ENCODE assay signal across 1 cellular context in the genomic region with DNA sequence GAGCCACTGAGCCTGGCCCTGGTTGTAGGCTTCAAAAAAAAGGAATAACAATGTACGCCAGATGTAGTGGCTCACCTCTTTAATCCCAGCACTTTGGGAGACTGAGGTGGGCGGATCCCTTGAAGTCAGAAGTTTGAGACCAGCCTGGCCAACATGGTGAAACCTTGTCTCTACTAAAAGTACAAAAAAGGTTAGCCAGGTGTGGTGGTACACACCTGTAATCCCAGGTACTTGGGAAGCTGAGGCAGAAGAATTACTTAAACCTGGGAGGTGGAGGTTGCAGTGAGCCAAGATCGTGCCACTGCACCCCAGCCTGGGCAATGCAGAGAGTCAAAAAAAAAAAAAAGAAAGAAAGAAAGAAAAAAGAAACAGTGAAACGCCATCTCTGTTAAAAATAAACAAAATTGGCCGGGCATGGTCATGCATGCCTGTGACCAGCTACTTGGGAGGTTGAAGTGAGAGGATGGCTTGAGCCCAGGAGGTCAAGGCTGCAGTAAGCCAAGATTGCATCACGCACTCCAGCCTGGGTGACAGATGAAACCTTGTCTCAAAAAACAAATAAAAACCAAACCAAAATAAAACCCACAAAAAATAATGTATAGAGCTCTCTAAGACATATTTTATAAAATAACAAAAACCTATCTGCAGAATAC.
TF ChIP-seq lines count a peak whose summit lies in the region.

No MANE protein-coding gene starts in this region.

TF ChIP-seq in HepG2, 621 proteins besides CTCF, POLR2A, EP300 and RAD21 (continues in another document):
- 0 out of 2 replicates have a peak, but pooled peaks have one; percentile 31 for TF ChIP-seq ZBTB20 (CRISPR knock-in tag; IDR thresholded peaks at IDR 0.05; ENCODE audit: borderline replicate concordance, low read depth)
- TF ChIP-seq, protein P1, sequence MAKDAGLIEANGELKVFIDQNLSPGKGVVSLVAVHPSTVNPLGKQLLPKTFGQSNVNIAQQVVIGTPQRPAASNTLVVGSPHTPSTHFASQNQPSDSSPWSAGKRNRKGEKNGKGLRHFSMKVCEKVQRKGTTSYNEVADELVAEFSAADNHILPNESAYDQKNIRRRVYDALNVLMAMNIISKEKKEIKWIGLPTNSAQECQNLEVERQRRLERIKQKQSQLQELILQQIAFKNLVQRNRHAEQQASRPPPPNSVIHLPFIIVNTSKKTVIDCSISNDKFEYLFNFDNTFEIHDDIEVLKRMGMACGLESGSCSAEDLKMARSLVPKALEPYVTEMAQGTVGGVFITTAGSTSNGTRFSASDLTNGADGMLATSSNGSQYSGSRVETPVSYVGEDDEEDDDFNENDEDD (CRISPR knock-in tag; IDR thresholded peaks at IDR 0.05; ENCODE audit: borderline replicate concordance): no peak
- no peak for TF ChIP-seq KLF11 (CRISPR knock-in tag; IDR thresholded peaks at IDR 0.05)
- no peak for TF ChIP-seq SUZ12 (IDR thresholded peaks at IDR 0.05; ENCODE audit: low read depth, low read length)
- TF ChIP-seq, protein P2, sequence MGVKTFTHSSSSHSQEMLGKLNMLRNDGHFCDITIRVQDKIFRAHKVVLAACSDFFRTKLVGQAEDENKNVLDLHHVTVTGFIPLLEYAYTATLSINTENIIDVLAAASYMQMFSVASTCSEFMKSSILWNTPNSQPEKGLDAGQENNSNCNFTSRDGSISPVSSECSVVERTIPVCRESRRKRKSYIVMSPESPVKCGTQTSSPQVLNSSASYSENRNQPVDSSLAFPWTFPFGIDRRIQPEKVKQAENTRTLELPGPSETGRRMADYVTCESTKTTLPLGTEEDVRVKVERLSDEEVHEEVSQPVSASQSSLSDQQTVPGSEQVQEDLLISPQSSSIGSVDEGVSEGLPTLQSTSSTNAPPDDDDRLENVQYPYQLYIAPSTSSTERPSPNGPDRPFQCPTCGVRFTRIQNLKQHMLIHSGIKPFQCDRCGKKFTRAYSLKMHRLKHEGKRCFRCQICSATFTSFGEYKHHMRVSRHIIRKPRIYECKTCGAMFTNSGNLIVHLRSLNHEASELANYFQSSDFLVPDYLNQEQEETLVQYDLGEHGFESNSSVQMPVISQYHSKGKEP (CRISPR knock-in tag; IDR thresholded peaks at IDR 0.05): no peak
- TF ChIP-seq MAZ (IDR thresholded peaks at IDR 0.05; ENCODE audit: borderline replicate concordance, low read depth, low read length): no peak
- no peak for TF ChIP-seq MAZ (CRISPR knock-in tag; IDR thresholded peaks at IDR 0.05; ENCODE audit: low read depth)
- TF ChIP-seq KDM5A (IDR thresholded peaks at IDR 0.05; ENCODE audit: borderline replicate concordance, low read length): no peak
- TF ChIP-seq HNRNPK (IDR thresholded peaks at IDR 0.05; ENCODE audit: low read depth, low read length, poor library complexity, severe bottlenecking): no peak
- TF ChIP-seq NFKB2 (CRISPR knock-in tag; IDR thresholded peaks at IDR 0.05; ENCODE audit: borderline replicate concordance): no peak
- TF ChIP-seq BRCA1 (CRISPR knock-in tag; IDR thresholded peaks at IDR 0.05): no peak
- TF ChIP-seq, protein P3, sequence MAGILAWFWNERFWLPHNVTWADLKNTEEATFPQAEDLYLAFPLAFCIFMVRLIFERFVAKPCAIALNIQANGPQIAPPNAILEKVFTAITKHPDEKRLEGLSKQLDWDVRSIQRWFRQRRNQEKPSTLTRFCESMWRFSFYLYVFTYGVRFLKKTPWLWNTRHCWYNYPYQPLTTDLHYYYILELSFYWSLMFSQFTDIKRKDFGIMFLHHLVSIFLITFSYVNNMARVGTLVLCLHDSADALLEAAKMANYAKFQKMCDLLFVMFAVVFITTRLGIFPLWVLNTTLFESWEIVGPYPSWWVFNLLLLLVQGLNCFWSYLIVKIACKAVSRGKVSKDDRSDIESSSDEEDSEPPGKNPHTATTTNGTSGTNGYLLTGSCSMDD (CRISPR knock-in tag; IDR thresholded peaks at IDR 0.05): no peak
- TF ChIP-seq, protein P4, sequence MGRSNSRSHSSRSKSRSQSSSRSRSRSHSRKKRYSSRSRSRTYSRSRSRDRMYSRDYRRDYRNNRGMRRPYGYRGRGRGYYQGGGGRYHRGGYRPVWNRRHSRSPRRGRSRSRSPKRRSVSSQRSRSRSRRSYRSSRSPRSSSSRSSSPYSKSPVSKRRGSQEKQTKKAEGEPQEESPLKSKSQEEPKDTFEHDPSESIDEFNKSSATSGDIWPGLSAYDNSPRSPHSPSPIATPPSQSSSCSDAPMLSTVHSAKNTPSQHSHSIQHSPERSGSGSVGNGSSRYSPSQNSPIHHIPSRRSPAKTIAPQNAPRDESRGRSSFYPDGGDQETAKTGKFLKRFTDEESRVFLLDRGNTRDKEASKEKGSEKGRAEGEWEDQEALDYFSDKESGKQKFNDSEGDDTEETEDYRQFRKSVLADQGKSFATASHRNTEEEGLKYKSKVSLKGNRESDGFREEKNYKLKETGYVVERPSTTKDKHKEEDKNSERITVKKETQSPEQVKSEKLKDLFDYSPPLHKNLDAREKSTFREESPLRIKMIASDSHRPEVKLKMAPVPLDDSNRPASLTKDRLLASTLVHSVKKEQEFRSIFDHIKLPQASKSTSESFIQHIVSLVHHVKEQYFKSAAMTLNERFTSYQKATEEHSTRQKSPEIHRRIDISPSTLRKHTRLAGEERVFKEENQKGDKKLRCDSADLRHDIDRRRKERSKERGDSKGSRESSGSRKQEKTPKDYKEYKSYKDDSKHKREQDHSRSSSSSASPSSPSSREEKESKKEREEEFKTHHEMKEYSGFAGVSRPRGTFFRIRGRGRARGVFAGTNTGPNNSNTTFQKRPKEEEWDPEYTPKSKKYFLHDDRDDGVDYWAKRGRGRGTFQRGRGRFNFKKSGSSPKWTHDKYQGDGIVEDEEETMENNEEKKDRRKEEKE (IDR thresholded peaks at IDR 0.05): no peak
- no peak for TF ChIP-seq ZNF431 (CRISPR knock-in tag; IDR thresholded peaks at IDR 0.05; ENCODE audit: borderline replicate concordance, low read depth)
- TF ChIP-seq ZNF256 (CRISPR knock-in tag; conservative IDR thresholded peaks at IDR 0.05): no peak
- TF ChIP-seq, protein P5, sequence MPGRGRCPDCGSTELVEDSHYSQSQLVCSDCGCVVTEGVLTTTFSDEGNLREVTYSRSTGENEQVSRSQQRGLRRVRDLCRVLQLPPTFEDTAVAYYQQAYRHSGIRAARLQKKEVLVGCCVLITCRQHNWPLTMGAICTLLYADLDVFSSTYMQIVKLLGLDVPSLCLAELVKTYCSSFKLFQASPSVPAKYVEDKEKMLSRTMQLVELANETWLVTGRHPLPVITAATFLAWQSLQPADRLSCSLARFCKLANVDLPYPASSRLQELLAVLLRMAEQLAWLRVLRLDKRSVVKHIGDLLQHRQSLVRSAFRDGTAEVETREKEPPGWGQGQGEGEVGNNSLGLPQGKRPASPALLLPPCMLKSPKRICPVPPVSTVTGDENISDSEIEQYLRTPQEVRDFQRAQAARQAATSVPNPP (CRISPR knock-in tag; IDR thresholded peaks at IDR 0.05): no peak
- 0 out of 2 replicates have a peak, but pooled peaks have one; percentile 33 for TF ChIP-seq ZNF350 (CRISPR knock-in tag; IDR thresholded peaks at IDR 0.05; ENCODE audit: borderline replicate concordance, low read depth)
- TF ChIP-seq POLR2AphosphoS2 (IDR thresholded peaks at IDR 0.05; ENCODE audit: low read depth, low read length): no peak
- no peak for TF ChIP-seq ZFP1 (CRISPR knock-in tag; IDR thresholded peaks at IDR 0.05)
- no peak for TF ChIP-seq ZNF878 (CRISPR knock-in tag; IDR thresholded peaks at IDR 0.05)
- peak; percentile 78 to 92 for TF ChIP-seq NR2F1 (CRISPR knock-in tag; IDR thresholded peaks at IDR 0.05)
- no peak for TF ChIP-seq U2AF1 (optimal IDR thresholded peaks at IDR 0.05; ENCODE audit: low read depth, low read length)
- TF ChIP-seq, protein P6, sequence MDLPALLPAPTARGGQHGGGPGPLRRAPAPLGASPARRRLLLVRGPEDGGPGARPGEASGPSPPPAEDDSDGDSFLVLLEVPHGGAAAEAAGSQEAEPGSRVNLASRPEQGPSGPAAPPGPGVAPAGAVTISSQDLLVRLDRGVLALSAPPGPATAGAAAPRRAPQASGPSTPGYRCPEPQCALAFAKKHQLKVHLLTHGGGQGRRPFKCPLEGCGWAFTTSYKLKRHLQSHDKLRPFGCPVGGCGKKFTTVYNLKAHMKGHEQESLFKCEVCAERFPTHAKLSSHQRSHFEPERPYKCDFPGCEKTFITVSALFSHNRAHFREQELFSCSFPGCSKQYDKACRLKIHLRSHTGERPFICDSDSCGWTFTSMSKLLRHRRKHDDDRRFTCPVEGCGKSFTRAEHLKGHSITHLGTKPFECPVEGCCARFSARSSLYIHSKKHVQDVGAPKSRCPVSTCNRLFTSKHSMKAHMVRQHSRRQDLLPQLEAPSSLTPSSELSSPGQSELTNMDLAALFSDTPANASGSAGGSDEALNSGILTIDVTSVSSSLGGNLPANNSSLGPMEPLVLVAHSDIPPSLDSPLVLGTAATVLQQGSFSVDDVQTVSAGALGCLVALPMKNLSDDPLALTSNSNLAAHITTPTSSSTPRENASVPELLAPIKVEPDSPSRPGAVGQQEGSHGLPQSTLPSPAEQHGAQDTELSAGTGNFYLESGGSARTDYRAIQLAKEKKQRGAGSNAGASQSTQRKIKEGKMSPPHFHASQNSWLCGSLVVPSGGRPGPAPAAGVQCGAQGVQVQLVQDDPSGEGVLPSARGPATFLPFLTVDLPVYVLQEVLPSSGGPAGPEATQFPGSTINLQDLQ (CRISPR knock-in tag; IDR thresholded peaks at IDR 0.05): no peak
- no peak for TF ChIP-seq CAMTA2 (CRISPR knock-in tag; IDR thresholded peaks at IDR 0.05; ENCODE audit: borderline replicate concordance)
- no peak for TF ChIP-seq MYNN (CRISPR knock-in tag; IDR thresholded peaks at IDR 0.05; ENCODE audit: low read depth)
- TF ChIP-seq GATAD1 (CRISPR knock-in tag; IDR thresholded peaks at IDR 0.05): no peak
- TF ChIP-seq ZEB1 (IDR thresholded peaks at IDR 0.05; ENCODE audit: insufficient replicate concordance, low read depth): peak; percentile 92
- TF ChIP-seq, protein P7, sequence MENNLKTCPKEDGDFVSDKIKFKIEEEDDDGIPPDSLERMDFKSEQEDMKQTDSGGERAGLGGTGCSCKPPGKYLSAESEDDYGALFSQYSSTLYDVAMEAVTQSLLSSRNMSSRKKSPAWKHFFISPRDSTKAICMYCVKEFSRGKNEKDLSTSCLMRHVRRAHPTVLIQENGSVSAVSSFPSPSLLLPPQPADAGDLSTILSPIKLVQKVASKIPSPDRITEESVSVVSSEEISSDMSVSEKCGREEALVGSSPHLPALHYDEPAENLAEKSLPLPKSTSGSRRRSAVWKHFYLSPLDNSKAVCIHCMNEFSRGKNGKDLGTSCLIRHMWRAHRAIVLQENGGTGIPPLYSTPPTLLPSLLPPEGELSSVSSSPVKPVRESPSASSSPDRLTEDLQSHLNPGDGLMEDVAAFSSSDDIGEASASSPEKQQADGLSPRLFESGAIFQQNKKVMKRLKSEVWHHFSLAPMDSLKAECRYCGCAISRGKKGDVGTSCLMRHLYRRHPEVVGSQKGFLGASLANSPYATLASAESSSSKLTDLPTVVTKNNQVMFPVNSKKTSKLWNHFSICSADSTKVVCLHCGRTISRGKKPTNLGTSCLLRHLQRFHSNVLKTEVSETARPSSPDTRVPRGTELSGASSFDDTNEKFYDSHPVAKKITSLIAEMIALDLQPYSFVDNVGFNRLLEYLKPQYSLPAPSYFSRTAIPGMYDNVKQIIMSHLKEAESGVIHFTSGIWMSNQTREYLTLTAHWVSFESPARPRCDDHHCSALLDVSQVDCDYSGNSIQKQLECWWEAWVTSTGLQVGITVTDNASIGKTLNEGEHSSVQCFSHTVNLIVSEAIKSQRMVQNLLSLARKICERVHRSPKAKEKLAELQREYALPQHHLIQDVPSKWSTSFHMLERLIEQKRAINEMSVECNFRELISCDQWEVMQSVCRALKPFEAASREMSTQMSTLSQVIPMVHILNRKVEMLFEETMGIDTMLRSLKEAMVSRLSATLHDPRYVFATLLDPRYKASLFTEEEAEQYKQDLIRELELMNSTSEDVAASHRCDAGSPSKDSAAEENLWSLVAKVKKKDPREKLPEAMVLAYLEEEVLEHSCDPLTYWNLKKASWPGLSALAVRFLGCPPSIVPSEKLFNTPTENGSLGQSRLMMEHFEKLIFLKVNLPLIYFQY (CRISPR knock-in tag; IDR thresholded peaks at IDR 0.05; ENCODE audit: borderline replicate concordance): no peak
- no peak for TF ChIP-seq ZNF251 (CRISPR knock-in tag; IDR thresholded peaks at IDR 0.05)
- 0 out of 2 replicates have a peak, but pooled peaks have one; percentile 35 for TF ChIP-seq ONECUT2 (CRISPR knock-in tag; IDR thresholded peaks at IDR 0.05)
- TF ChIP-seq ZNF781 (CRISPR knock-in tag; IDR thresholded peaks at IDR 0.05; ENCODE audit: borderline replicate concordance, not compliant biosample characterization): no peak
- no peak for TF ChIP-seq NFKBIZ (CRISPR knock-in tag; IDR thresholded peaks at IDR 0.05)
- no peak for TF ChIP-seq ARNT2 (CRISPR knock-in tag; IDR thresholded peaks at IDR 0.05; ENCODE audit: low read depth)
- TF ChIP-seq, protein P8, sequence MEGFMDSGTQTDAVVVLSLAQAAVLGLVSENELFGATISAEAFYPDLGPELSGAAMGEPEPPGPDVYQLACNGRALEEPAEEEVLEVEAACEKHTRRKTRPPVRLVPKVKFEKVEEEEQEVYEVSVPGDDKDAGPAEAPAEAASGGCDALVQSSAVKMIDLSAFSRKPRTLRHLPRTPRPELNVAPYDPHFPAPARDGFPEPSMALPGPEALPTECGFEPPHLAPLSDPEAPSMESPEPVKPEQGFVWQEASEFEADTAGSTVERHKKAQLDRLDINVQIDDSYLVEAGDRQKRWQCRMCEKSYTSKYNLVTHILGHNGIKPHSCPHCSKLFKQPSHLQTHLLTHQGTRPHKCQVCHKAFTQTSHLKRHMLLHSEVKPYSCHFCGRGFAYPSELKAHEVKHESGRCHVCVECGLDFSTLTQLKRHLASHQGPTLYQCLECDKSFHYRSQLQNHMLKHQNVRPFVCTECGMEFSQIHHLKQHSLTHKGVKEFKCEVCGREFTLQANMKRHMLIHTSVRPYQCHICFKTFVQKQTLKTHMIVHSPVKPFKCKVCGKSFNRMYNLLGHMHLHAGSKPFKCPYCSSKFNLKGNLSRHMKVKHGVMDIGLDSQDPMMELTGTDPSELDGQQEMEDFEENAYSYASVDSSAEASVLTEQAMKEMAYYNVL (CRISPR knock-in tag; IDR thresholded peaks at IDR 0.05; ENCODE audit: borderline replicate concordance): peak; percentile 96
- TF ChIP-seq ZNF468 (CRISPR knock-in tag; IDR thresholded peaks at IDR 0.05): no peak
- no peak for TF ChIP-seq ZNF572 (CRISPR knock-in tag; IDR thresholded peaks at IDR 0.05)
- TF ChIP-seq ZFP36L1 (CRISPR knock-in tag; IDR thresholded peaks at IDR 0.05): 0 out of 2 replicates have a peak, but pooled peaks have one; percentile 16
- TF ChIP-seq MBNL3 (CRISPR knock-in tag; conservative IDR thresholded peaks at IDR 0.05): no peak
- TF ChIP-seq, protein P9, sequence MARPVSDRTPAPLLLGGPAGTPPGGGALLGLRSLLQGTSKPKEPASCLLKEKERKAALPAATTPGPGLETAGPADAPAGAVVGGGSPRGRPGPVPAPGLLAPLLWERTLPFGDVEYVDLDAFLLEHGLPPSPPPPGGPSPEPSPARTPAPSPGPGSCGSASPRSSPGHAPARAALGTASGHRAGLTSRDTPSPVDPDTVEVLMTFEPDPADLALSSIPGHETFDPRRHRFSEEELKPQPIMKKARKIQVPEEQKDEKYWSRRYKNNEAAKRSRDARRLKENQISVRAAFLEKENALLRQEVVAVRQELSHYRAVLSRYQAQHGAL (CRISPR knock-in tag; IDR thresholded peaks at IDR 0.05; ENCODE audit: not compliant biosample characterization): no peak
- TF ChIP-seq, protein P10, sequence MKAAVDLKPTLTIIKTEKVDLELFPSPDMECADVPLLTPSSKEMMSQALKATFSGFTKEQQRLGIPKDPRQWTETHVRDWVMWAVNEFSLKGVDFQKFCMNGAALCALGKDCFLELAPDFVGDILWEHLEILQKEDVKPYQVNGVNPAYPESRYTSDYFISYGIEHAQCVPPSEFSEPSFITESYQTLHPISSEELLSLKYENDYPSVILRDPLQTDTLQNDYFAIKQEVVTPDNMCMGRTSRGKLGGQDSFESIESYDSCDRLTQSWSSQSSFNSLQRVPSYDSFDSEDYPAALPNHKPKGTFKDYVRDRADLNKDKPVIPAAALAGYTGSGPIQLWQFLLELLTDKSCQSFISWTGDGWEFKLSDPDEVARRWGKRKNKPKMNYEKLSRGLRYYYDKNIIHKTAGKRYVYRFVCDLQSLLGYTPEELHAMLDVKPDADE (CRISPR knock-in tag; IDR thresholded peaks at IDR 0.05): no peak
